ENCODE assay signal across 2 cellular contexts in the genomic region with DNA sequence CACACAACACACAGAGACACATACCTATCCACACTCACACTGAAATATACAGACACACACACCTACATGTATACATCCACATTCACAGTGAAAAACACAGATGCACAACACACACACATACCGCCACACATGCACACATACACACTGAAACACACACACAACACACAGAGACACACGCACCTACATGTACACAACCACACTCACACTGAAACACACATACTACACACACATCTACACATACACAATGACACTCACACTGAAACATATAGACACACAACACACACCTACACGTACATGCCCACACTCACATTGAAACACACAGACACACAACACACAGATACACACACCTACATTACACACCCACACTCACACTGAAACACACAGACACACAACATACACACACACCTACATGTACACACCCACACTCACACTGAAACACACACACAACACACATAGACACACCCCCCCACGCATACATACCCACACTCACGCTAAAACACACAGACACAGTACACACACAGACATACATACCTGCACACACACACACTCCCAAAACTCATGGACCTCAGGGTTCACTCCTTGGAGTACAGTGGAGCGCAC.
TF ChIP-seq lines count a peak whose summit lies in the region.

No MANE protein-coding gene starts in this region.

TF ChIP-seq in HepG2, 621 proteins besides CTCF, POLR2A, EP300 and RAD21 (continues in another document):
- TF ChIP-seq, protein P1, sequence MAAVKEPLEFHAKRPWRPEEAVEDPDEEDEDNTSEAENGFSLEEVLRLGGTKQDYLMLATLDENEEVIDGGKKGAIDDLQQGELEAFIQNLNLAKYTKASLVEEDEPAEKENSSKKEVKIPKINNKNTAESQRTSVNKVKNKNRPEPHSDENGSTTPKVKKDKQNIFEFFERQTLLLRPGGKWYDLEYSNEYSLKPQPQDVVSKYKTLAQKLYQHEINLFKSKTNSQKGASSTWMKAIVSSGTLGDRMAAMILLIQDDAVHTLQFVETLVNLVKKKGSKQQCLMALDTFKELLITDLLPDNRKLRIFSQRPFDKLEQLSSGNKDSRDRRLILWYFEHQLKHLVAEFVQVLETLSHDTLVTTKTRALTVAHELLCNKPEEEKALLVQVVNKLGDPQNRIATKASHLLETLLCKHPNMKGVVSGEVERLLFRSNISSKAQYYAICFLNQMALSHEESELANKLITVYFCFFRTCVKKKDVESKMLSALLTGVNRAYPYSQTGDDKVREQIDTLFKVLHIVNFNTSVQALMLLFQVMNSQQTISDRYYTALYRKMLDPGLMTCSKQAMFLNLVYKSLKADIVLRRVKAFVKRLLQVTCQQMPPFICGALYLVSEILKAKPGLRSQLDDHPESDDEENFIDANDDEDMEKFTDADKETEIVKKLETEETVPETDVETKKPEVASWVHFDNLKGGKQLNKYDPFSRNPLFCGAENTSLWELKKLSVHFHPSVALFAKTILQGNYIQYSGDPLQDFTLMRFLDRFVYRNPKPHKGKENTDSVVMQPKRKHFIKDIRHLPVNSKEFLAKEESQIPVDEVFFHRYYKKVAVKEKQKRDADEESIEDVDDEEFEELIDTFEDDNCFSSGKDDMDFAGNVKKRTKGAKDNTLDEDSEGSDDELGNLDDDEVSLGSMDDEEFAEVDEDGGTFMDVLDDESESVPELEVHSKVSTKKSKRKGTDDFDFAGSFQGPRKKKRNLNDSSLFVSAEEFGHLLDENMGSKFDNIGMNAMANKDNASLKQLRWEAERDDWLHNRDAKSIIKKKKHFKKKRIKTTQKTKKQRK (IDR thresholded peaks at IDR 0.05; ENCODE audit: low read length) = no peak
- TF ChIP-seq SNAI1 (CRISPR knock-in tag; IDR thresholded peaks at IDR 0.05; ENCODE audit: borderline replicate concordance) = no peak
- TF ChIP-seq, protein P2, sequence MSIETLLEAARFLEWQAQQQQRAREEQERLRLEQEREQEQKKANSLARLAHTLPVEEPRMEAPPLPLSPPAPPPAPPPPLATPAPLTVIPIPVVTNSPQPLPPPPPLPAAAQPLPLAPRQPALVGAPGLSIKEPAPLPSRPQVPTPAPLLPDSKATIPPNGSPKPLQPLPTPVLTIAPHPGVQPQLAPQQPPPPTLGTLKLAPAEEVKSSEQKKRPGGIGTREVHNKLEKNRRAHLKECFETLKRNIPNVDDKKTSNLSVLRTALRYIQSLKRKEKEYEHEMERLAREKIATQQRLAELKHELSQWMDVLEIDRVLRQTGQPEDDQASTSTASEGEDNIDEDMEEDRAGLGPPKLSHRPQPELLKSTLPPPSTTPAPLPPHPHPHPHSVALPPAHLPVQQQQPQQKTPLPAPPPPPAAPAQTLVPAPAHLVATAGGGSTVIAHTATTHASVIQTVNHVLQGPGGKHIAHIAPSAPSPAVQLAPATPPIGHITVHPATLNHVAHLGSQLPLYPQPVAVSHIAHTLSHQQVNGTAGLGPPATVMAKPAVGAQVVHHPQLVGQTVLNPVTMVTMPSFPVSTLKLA (IDR thresholded peaks at IDR 0.05) = no peak; the same call in none of the 2 replicates
- TF ChIP-seq, protein P3, sequence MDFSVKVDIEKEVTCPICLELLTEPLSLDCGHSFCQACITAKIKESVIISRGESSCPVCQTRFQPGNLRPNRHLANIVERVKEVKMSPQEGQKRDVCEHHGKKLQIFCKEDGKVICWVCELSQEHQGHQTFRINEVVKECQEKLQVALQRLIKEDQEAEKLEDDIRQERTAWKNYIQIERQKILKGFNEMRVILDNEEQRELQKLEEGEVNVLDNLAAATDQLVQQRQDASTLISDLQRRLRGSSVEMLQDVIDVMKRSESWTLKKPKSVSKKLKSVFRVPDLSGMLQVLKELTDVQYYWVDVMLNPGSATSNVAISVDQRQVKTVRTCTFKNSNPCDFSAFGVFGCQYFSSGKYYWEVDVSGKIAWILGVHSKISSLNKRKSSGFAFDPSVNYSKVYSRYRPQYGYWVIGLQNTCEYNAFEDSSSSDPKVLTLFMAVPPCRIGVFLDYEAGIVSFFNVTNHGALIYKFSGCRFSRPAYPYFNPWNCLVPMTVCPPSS (IDR thresholded peaks at IDR 0.05) = 0 out of 2 replicates have a peak, but pooled peaks have one; percentile 37
- TF ChIP-seq ZNF282 (IDR thresholded peaks at IDR 0.05; ENCODE audit: partially characterized antibody) = peak; percentile 81
- TF ChIP-seq PLRG1 (conservative IDR thresholded peaks at IDR 0.05) = peak; percentile 33
- peak; percentile 92; the same call in 1 of the 2 replicates for TF ChIP-seq NBN (conservative IDR thresholded peaks at IDR 0.05)
- TF ChIP-seq SOX6 (IDR thresholded peaks at IDR 0.05) = peak; percentile 94
- no peak for TF ChIP-seq SOX6 (CRISPR knock-in tag; IDR thresholded peaks at IDR 0.05)
- TF ChIP-seq FOXA1 (IDR thresholded peaks at IDR 0.05) = peak; percentile 79
- no peak for TF ChIP-seq FOXA1 (CRISPR knock-in tag; IDR thresholded peaks at IDR 0.05)
- peak; percentile 99 for TF ChIP-seq IKZF1 (IDR thresholded peaks at IDR 0.05)
- TF ChIP-seq PHB2 (IDR thresholded peaks at IDR 0.05; ENCODE audit: partially characterized antibody) = peak; percentile 95
- peak; percentile 12; the same call in 1 of the 2 replicates for TF ChIP-seq ATM (IDR thresholded peaks at IDR 0.05; ENCODE audit: borderline replicate concordance)
- TF ChIP-seq BHLHE40 (IDR thresholded peaks at IDR 0.05; ENCODE audit: low read length) = no peak
- no peak for TF ChIP-seq ZNF230 (CRISPR knock-in tag; IDR thresholded peaks at IDR 0.05)
- 0 out of 2 replicates have a peak, but pooled peaks have one; percentile 32 for TF ChIP-seq FOXK2 (IDR thresholded peaks at IDR 0.05)
- TF ChIP-seq, protein P4, sequence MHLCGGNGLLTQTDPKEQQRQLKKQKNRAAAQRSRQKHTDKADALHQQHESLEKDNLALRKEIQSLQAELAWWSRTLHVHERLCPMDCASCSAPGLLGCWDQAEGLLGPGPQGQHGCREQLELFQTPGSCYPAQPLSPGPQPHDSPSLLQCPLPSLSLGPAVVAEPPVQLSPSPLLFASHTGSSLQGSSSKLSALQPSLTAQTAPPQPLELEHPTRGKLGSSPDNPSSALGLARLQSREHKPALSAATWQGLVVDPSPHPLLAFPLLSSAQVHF (CRISPR knock-in tag; IDR thresholded peaks at IDR 0.05) = 0 out of 2 replicates have a peak, but pooled peaks have one; percentile 7

TF ChIP-seq in IMR-90, 13 proteins besides CTCF, POLR2A, EP300 and RAD21:
- TF ChIP-seq, protein P5, sequence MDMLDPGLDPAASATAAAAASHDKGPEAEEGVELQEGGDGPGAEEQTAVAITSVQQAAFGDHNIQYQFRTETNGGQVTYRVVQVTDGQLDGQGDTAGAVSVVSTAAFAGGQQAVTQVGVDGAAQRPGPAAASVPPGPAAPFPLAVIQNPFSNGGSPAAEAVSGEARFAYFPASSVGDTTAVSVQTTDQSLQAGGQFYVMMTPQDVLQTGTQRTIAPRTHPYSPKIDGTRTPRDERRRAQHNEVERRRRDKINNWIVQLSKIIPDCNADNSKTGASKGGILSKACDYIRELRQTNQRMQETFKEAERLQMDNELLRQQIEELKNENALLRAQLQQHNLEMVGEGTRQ (IDR thresholded peaks at IDR 0.05; ENCODE audit: low read depth, low read length) = no peak
- no peak for TF ChIP-seq MXI1 (IDR thresholded peaks at IDR 0.05; ENCODE audit: borderline replicate concordance, low read depth, low read length)
- no peak for TF ChIP-seq CHD1 (IDR thresholded peaks at IDR 0.05; ENCODE audit: low read depth, low read length)
- no peak for TF ChIP-seq RFX5 (IDR thresholded peaks at IDR 0.05; ENCODE audit: low read depth, low read length)
- no peak for TF ChIP-seq SMC3 (IDR thresholded peaks at IDR 0.05; ENCODE audit: low read depth, low read length)
- TF ChIP-seq RCOR1 (IDR thresholded peaks at IDR 0.05; ENCODE audit: insufficient replicate concordance, low read length) = no peak
TF ChIP-seq in IMR-90: peak in this region for 0.
